In the genomic region with DNA sequence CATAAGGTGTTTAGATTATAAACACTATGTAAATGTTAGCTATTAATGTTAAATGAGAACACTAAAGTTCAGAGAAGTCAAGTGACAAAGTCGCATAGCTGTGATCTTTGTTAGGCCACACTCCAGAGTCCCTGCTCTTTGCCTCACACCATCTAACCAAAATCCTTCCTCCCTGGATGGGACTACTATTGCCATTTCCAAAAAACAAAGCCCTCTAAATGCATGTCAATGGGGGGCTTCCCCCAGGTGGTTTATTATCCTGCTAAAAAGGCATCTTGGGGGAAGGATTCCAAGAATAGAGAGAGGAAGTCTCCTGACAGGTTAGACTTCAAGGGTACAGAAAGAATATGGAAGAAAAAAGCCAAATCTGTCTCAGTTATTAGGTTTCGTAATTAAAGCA, we compare ENCODE assay signal across 21 cellular contexts. TPM values are rescaled to one million over a fixed set of nuclear protein-coding genes. Genes with fewer than 3 reads are reported as not detected.
DNase-seq lines count a peak whose midpoint lies in the region; ATAC-seq and TF ChIP-seq lines count a peak whose summit lies in the region.
"Had no signal": no experiment of that assay in that cellular context is flagged by ENCODE, and none has a peak within 500 bp of the region (broad histone marks: within the 10 kb centered on the region; RNA-seq: fewer than 3 reads in every experiment).

No MANE protein-coding gene starts in this region.

- H3K27me3 ChIP-seq in GM23338 (ENCODE audit: insufficient read depth) (no peaks in the 10 kb centered on the region), HUES64 (ENCODE audit: insufficient read depth, low read length) (0 out of 2 replicates have a peak, but pooled peaks cover 1% of the 10 kb centered on the region), neural progenitor cell (no peaks in the 10 kb centered on the region), adrenal gland (peaks cover 15% of the 10 kb centered on the region)
- H3K27me3 ChIP-seq: MG63, SJSA1 had no signal

- H3K27ac Mint-ChIP-seq in GM23338 (peak overlapping the region; percentile 94), neural progenitor cell (no peak overlapping the region)
- no peak overlapping the region for H3K27ac Mint-ChIP-seq in activated T-helper 1 cell treated with anti-CD3 and anti-CD28 coated beads, Interleukin-12 subunit alpha, Interleukin-12 subunit beta, Interleukin-2, Interleukin-4 antibody, amounts not matched to agents 30 ng/mL and 10 ng/mL and 1 ng/mL, durations not matched to agents 14 hours and 24 hours and 36 hours
- H3K27ac Mint-ChIP-seq: CD8-positive, alpha-beta T cell had no signal

- no peaks in the 10 kb centered on the region for H4K20me1 ChIP-seq in GM23338 (replicated peaks; ENCODE audit: insufficient read depth)
- H4K20me1 ChIP-seq in neural progenitor cell (ENCODE audit: low read depth) = peaks cover 93% of the 10 kb centered on the region

- no peaks in the 10 kb centered on the region for H3K36me3 Mint-ChIP-seq in GM23338 (ENCODE audit: low read depth)
- no peaks in the 10 kb centered on the region for H3K36me3 Mint-ChIP-seq in neural progenitor cell
- no peaks in the 10 kb centered on the region for H3K36me3 Mint-ChIP-seq in activated T-helper 1 cell treated with anti-CD3 and anti-CD28 coated beads, Interleukin-12 subunit alpha, Interleukin-12 subunit beta, Interleukin-2, Interleukin-4 antibody, amounts not matched to agents 30 ng/mL and 10 ng/mL and 1 ng/mL, durations not matched to agents 14 hours and 24 hours and 36 hours (ENCODE audit: low read depth)
- H3K36me3 Mint-ChIP-seq: CD8-positive, alpha-beta T cell had no signal

- H3K9ac ChIP-seq in HUES64 (ENCODE audit: low read depth, low read length) (peak overlapping the region; percentile 42; the same call in 1 of the 2 replicates), neural progenitor cell (no peak overlapping the region)

- peak; percentile 85 for ATAC-seq in GM23338
- ATAC-seq: CD8-positive, alpha-beta T cell; Right ventricle myocardium inferior had no signal

- H3K4me3 Mint-ChIP-seq in GM23338 = peak overlapping the region; percentile 63
- no peak overlapping the region for H3K4me3 Mint-ChIP-seq in neural progenitor cell
- no peak overlapping the region for H3K4me3 Mint-ChIP-seq in activated T-helper 1 cell treated with anti-CD3 and anti-CD28 coated beads, Interleukin-12 subunit alpha, Interleukin-12 subunit beta, Interleukin-2, Interleukin-4 antibody, amounts not matched to agents 30 ng/mL and 10 ng/mL and 1 ng/mL, durations not matched to agents 14 hours and 24 hours and 36 hours
- H3K4me3 Mint-ChIP-seq: CD8-positive, alpha-beta T cell had no signal

- H3K4me2 ChIP-seq in GM23338 (peak overlapping the region; percentile 56), neural progenitor cell (peak overlapping the region; percentile 60)

- no peak for TF ChIP-seq POLR2A in adrenal gland (IDR thresholded peaks at IDR 0.05)

- H2AFZ ChIP-seq in GM23338 = no peak overlapping the region
- no peak overlapping the region for H2AFZ ChIP-seq in neural progenitor cell (replicated peaks)

- WGBS in HUES64 = 25% methylated on average over 2 of the region's 2 CpGs
- WGBS in adrenal gland, 4 donors = 93 to 100% (median 96%) methylated on average over 2 of the region's 2 CpGs

- TF ChIP-seq CTCF in GM23338 (conservative IDR thresholded peaks at IDR 0.05; ENCODE audit: low read depth in 2 of 2) = no peak
- no peak for TF ChIP-seq CTCF in neural progenitor cell (IDR thresholded peaks at IDR 0.05)
- no peak for TF ChIP-seq CTCF in adrenal gland (IDR thresholded peaks at IDR 0.05)

- H3K4me1 Mint-ChIP-seq in GM23338 (peaks cover 87% of the 10 kb centered on the region), neural progenitor cell (peaks cover 91% of the 10 kb centered on the region)
- H3K4me1 Mint-ChIP-seq in activated T-helper 1 cell treated with anti-CD3 and anti-CD28 coated beads, Interleukin-12 subunit alpha, Interleukin-12 subunit beta, Interleukin-2, Interleukin-4 antibody, amounts not matched to agents 30 ng/mL and 10 ng/mL and 1 ng/mL, durations not matched to agents 14 hours and 24 hours and 36 hours (ENCODE audit: low read depth) = no peaks in the 10 kb centered on the region

- H3F3A ChIP-seq in GM23338 (replicated peaks; ENCODE audit: low read depth) (no peaks in the 10 kb centered on the region), neural progenitor cell (ENCODE audit: low read depth) (peaks cover 83% of the 10 kb centered on the region)

- no peaks in the 10 kb centered on the region for H3K36me3 ChIP-seq in GM23338 (ENCODE audit: insufficient read depth)
- H3K36me3 ChIP-seq in HUES64 (ENCODE audit: insufficient read depth, low read length) = no peaks in the 10 kb centered on the region
- no peaks in the 10 kb centered on the region for H3K36me3 ChIP-seq in neural progenitor cell
- no peaks in the 10 kb centered on the region for H3K36me3 ChIP-seq in adrenal gland (replicated peaks in 1 of 2)
- H3K36me3 ChIP-seq: MG63, SJSA1 had no signal

- H3K4me3 ChIP-seq in GM23338 (peak overlapping the region; percentile 37), HUES64 (ENCODE audit: low read length) (peak overlapping the region; percentile 15), neural progenitor cell (peak overlapping the region; percentile 21), adrenal gland (no peak overlapping the region)
- H3K4me3 ChIP-seq: MG63, SJSA1 had no signal

- H3K4me1 ChIP-seq in GM23338 (ENCODE audit: insufficient read depth) (peaks cover 75% of the 10 kb centered on the region), HUES64 (ENCODE audit: insufficient read depth, low read length) (peaks cover 85% of the 10 kb centered on the region), neural progenitor cell (peaks cover 96% of the 10 kb centered on the region), adrenal gland (replicated peaks in 1 of 2) (no peaks in the 10 kb centered on the region)

- intact Hi-C loops in activated T-helper 1 cell treated with anti-CD3 and anti-CD28 coated beads, Interleukin-12 subunit alpha, Interleukin-12 subunit beta, Interleukin-2, Interleukin-4 antibody, amounts not matched to agents 30 ng/mL and 10 ng/mL and 1 ng/mL, durations not matched to agents 14 hours and 24 hours and 36 hours (cut with micrococcal nuclease) = no loop called here
- intact Hi-C loops in adrenal gland (cut with DNase I) = no loop called here

- H3K79me2 ChIP-seq in GM23338 (replicated peaks; ENCODE audit: insufficient read depth) (peaks cover 60% of the 10 kb centered on the region), neural progenitor cell (ENCODE audit: low read depth) (peaks cover 100% of the 10 kb centered on the region)

- H3K9me3 Mint-ChIP-seq in GM23338 = no peaks in the 10 kb centered on the region
- H3K9me3 Mint-ChIP-seq in neural progenitor cell = no peaks in the 10 kb centered on the region
- H3K9me3 Mint-ChIP-seq in activated T-helper 1 cell treated with anti-CD3 and anti-CD28 coated beads, Interleukin-12 subunit alpha, Interleukin-12 subunit beta, Interleukin-2, Interleukin-4 antibody, amounts not matched to agents 30 ng/mL and 10 ng/mL and 1 ng/mL, durations not matched to agents 14 hours and 24 hours and 36 hours = no peaks in the 10 kb centered on the region
- H3K9me3 Mint-ChIP-seq: CD8-positive, alpha-beta T cell had no signal

- DNase-seq in GM23338 (ENCODE audit: low spot score) = peak; percentile 90
- DNase-seq in iPS DF 19.7 (ENCODE audit: low read depth, low spot score) = peak; percentile 86
- peak; percentile 40 for DNase-seq in neural progenitor cell (ENCODE audit: low spot score)
- no peak for DNase-seq in activated T-helper 1 cell treated with anti-CD3 and anti-CD28 coated beads, Interleukin-12 subunit alpha, Interleukin-12 subunit beta, Interleukin-2, Interleukin-4 antibody, amounts not matched to agents 30 ng/mL and 10 ng/mL and 1 ng/mL, durations not matched to agents 14 hours and 24 hours and 36 hours (ENCODE audit: low spot score)
- DNase-seq in stimulated activated CD4-positive, alpha-beta T cell treated with anti-CD3 and anti-CD28 coated beads, Interleukin-12 subunit alpha, Interleukin-12 subunit beta, amount 100 ng/mL, for 4 hours = no peak
- DNase-seq in adrenal gland = no peak
- no peak for DNase-seq in HuH-7 (ENCODE audit: low spot score)
- DNase-seq: 8988T; AML-193; C1 segment of cervical spinal cord; CD8-positive, alpha-beta T cell; HCEC 1CT; MG63; NCI-H1048; NCI-H1417 treated with DMSO at 0.1 percent for 48 hours; NCI-H187; NCI-H446 treated with DMSO at 0.1 percent for 48 hours; NCI-H526 treated with DMSO at 0.1 percent for 48 hours had no signal

- H3K27ac ChIP-seq in GM23338 (ENCODE audit: low read depth) (peak overlapping the region; percentile 86), HUES64 (ENCODE audit: low read depth, low read length) (peak overlapping the region; percentile 92), neural progenitor cell (peak overlapping the region; percentile 96), adrenal gland (no peak overlapping the region)
- H3K27ac ChIP-seq: SJSA1 had no signal

- H3K9me3 ChIP-seq in HUES64 (ENCODE audit: insufficient read depth, low read depth, low read length) = no peaks in the 10 kb centered on the region
- no peaks in the 10 kb centered on the region for H3K9me3 ChIP-seq in neural progenitor cell (ENCODE audit: low read depth)
- no peaks in the 10 kb centered on the region for H3K9me3 ChIP-seq in adrenal gland (replicated peaks in 1 of 3)
- H3K9me3 ChIP-seq: MG63, SJSA1 had no signal

- H3K27me3 Mint-ChIP-seq in GM23338 (ENCODE audit: insufficient read depth, low read depth, poor library complexity) (peaks cover 6% of the 10 kb centered on the region), neural progenitor cell (ENCODE audit: insufficient read depth, low read depth) (no peaks in the 10 kb centered on the region)
- peaks cover 70% of the 10 kb centered on the region for H3K27me3 Mint-ChIP-seq in activated T-helper 1 cell treated with anti-CD3 and anti-CD28 coated beads, Interleukin-12 subunit alpha, Interleukin-12 subunit beta, Interleukin-2, Interleukin-4 antibody, amounts not matched to agents 30 ng/mL and 10 ng/mL and 1 ng/mL, durations not matched to agents 14 hours and 24 hours and 36 hours (ENCODE audit: insufficient read depth)

- H3K9me2 ChIP-seq in GM23338 (ENCODE audit: insufficient read depth) = no peaks in the 10 kb centered on the region

RNA-seq across cellular contexts. Expression of a gene that starts 10.4 kb away (rescaled TPM):
- 125 and 139 TPM in 2 replicates for total RNA-seq in GM23338 (2014; rRNA removed; shearing (Covaris generic))
- 40.9 and 44.2 TPM in 2 replicates for polyA plus RNA-seq in GM23338 (2016; fragmentation: Nextera tagmentation; extraction: Ambion mirVana)
- polyA plus RNA-seq in HUES64 (2013, experiment 1 of 2) = 126 TPM
- 126 TPM for polyA plus RNA-seq in HUES64 (2013, experiment 2 of 2)
- total RNA-seq in neural progenitor cell (ENCODE audit: low replicate concordance) = 302 and 313 TPM in 2 replicates
- 1.7 and 2.3 TPM in 2 replicates for total RNA-seq in activated T-helper 1 cell treated with anti-CD3 and anti-CD28 coated beads, Interleukin-12 subunit alpha, Interleukin-12 subunit beta, Interleukin-2, Interleukin-4 antibody, amounts not matched to agents 30 ng/mL and 10 ng/mL and 1 ng/mL, durations not matched to agents 14 hours and 24 hours and 36 hours
- total RNA-seq in adrenal gland = 1 to 10 TPM in 7 of 8 donors, under 1 TPM in 1; 0.83 to 2.4 (median 1.5) TPM
- polyA plus RNA-seq in adrenal gland = 1 to 10 TPM in 2 of 3 donors, under 1 TPM in 1; 0.46 to 1.4 (median 1.1) TPM
- total RNA-seq: CD8-positive, alpha-beta T cell had no signal

RNA-seq across cellular contexts. Expression of a gene that starts 16.2 kb away (rescaled TPM):
- 6.4 and 6.7 TPM in 2 replicates for total RNA-seq in GM23338 (2014; rRNA removed; shearing (Covaris generic))
- 1.1 TPM in 2 replicates for polyA plus RNA-seq in GM23338 (2016; fragmentation: Nextera tagmentation; extraction: Ambion mirVana)
- 4.2 TPM for polyA plus RNA-seq in HUES64 (2013, experiment 1 of 2)
- 5.8 TPM for polyA plus RNA-seq in HUES64 (2013, experiment 2 of 2)
- 3.1 and 9.0 TPM in 2 replicates for total RNA-seq in neural progenitor cell (ENCODE audit: low replicate concordance)
- total RNA-seq in activated T-helper 1 cell treated with anti-CD3 and anti-CD28 coated beads, Interleukin-12 subunit alpha, Interleukin-12 subunit beta, Interleukin-2, Interleukin-4 antibody, amounts not matched to agents 30 ng/mL and 10 ng/mL and 1 ng/mL, durations not matched to agents 14 hours and 24 hours and 36 hours = not detected in 2 replicates
- total RNA-seq in adrenal gland = 10 to 100 TPM in 4 of 8 donors, 1 to 10 TPM in 4; 5.0 to 21.4 (median 10.3) TPM
- polyA plus RNA-seq in adrenal gland = 1 to 10 TPM; 1.7 to 3.4 (median 2.9) TPM
- total RNA-seq: CD8-positive, alpha-beta T cell had no signal

Comparison
In these comparisons a context has a peak if more than half of its experiments do, and no peak if none do; other contexts are left out.
1. DNase-seq: peak in GM23338 (single experiment), iPS DF 19.7 (single experiment) and neural progenitor cell (single experiment); none in activated T-helper 1 cell treated with anti-CD3 and anti-CD28 coated beads, Interleukin-12 subunit alpha, Interleukin-12 subunit beta, Interleukin-2, Interleukin-4 antibody, amounts not matched to agents 30 ng/mL and 10 ng/mL and 1 ng/mL, durations not matched to agents 14 hours and 24 hours and 36 hours (single experiment), stimulated activated CD4-positive, alpha-beta T cell treated with anti-CD3 and anti-CD28 coated beads, Interleukin-12 subunit alpha, Interleukin-12 subunit beta, amount 100 ng/mL, for 4 hours (single experiment), adrenal gland (0 of 7) and HuH-7 (single experiment).
2. H3K27ac ChIP-seq: peak in GM23338 (single experiment), HUES64 (single experiment) and neural progenitor cell (single experiment); none in adrenal gland (0 of 5).
3. H3K4me3 ChIP-seq: peak in GM23338 (single experiment), HUES64 (single experiment) and neural progenitor cell (single experiment); none in adrenal gland (0 of 4).
4. RNA of a gene that starts 10.4 kb away (total RNA-seq): 302 to 313 TPM in neural progenitor cell and 125 to 139 TPM in GM23338; 1.7 to 2.3 TPM in activated T-helper 1 cell treated with anti-CD3 and anti-CD28 coated beads, Interleukin-12 subunit alpha, Interleukin-12 subunit beta, Interleukin-2, Interleukin-4 antibody, amounts not matched to agents 30 ng/mL and 10 ng/mL and 1 ng/mL, durations not matched to agents 14 hours and 24 hours and 36 hours and 0.83 to 2.4 TPM in adrenal gland; every median in the first group is over 10 times any median in the second.